Comparison of ENCODE assay signal across 11 cellular contexts in the genomic region with DNA sequence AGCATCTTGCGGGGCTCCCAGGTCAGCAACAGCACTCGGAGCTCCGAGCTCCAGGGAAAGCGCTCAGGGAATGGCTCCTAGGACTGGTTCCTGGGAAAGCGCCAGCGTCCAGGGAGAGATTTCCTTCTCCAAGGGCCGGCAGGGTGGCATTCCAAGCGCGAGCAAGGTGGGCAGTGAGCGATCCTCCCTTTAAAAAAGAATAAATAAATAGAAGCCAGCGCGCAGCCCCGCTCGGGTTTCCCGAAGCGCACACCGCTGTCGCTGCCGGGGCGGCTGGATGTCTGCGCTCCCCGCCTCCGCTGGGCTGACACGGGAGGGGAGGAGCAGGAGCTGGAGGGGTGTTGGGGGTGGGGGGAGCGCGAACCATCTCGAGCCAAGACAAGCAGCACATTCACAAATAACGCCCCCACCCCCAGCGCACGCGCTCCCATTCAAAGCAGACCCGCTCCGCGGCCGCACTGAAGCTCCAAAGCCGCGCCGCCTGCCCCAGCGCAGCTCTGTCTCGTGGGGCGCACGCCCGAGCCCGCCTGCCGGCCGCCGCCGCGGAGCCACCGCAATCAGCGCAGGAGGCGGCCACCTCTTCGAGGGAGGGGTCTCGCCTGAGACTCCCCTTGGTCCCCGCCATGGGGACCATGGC.
DNase-seq lines count a peak whose midpoint lies in the region; ATAC-seq and TF ChIP-seq lines count a peak whose summit lies in the region.
"Had no signal": no experiment of that assay in that cellular context is flagged by ENCODE, and none has a peak within 500 bp of the region (broad histone marks: within the 10 kb centered on the region; RNA-seq: fewer than 3 reads in every experiment).

No MANE protein-coding gene starts in this region.

- no peak overlapping the region for H3K4me3 Mint-ChIP-seq in activated CD8-positive, alpha-beta memory T cell treated with anti-CD3 and anti-CD28 coated beads, Interleukin-2, amount 10 ng/mL, durations not matched to agents 7 days and 5 days
- H3K4me3 Mint-ChIP-seq: T-cell had no signal

- H3K9me3 ChIP-seq in lower lobe of right lung (no peaks in the 10 kb centered on the region), thoracic aorta (no peaks in the 10 kb centered on the region)

- ATAC-seq in lower lobe of right lung: peak; percentile 14 to 57
- peak; percentile 23 for ATAC-seq in thoracic aorta (ENCODE audit: insufficient number of reproducible peaks, low FRiP score, low read depth)
- no peak for ATAC-seq in activated CD8-positive, alpha-beta memory T cell treated with anti-CD3 and anti-CD28 coated beads, Interleukin-2, amount 10 ng/mL, durations not matched to agents 7 days and 5 days
- ATAC-seq: T-cell had no signal

- H3K4me1 ChIP-seq in lower lobe of right lung (no peaks in the 10 kb centered on the region), thoracic aorta (ENCODE audit: control insufficient read depth in 1 of 2, low read depth in 2 of 2) (peaks cover 5 to 19% of the 10 kb centered on the region in 2 donors)
- H3K4me1 ChIP-seq: parathyroid adenoma had no signal

- DNase-seq in NCI-H1105 treated with DMSO at 0.1 percent for 48 hours (lab: John Stamatoyannopoulos, UW): peak; percentile 41
- DNase-seq in NCI-H1105 (lab: John Stamatoyannopoulos, UW): no peak
- peak in 5 of 10 donors; percentile 11 to 49 (median 43) for DNase-seq in dorsolateral prefrontal cortex
- peak; percentile 35 for DNase-seq in lower lobe of right lung
- peak; percentile 21 for DNase-seq in thoracic aorta (ENCODE audit: low spot score)
- no peak for DNase-seq in NCI-H128 (lab: John Stamatoyannopoulos, UW; ENCODE audit: unreplicated experiment)
- DNase-seq in activated CD8-positive, alpha-beta memory T cell treated with anti-CD3 and anti-CD28 coated beads, Interleukin-2, amount 10 ng/mL, durations not matched to agents 7 days and 5 days: no peak
- no peak for DNase-seq in Kasumi-1 (lab: John Stamatoyannopoulos, UW)
- DNase-seq: substantia nigra, T-cell had no signal

- peak overlapping the region in 2 of 59 donors; percentile 24 to 30 for H3K27ac ChIP-seq in dorsolateral prefrontal cortex
- no peak overlapping the region for H3K27ac ChIP-seq in lower lobe of right lung
- peak overlapping the region; percentile 87 to 90 for H3K27ac ChIP-seq in thoracic aorta
- H3K27ac ChIP-seq: parathyroid adenoma had no signal

- H3K27me3 Mint-ChIP-seq in activated CD8-positive, alpha-beta memory T cell treated with anti-CD3 and anti-CD28 coated beads, Interleukin-2, amount 10 ng/mL, durations not matched to agents 7 days and 5 days: peaks cover 24% of the 10 kb centered on the region

- TF ChIP-seq CTCF in dorsolateral prefrontal cortex (IDR thresholded peaks at IDR 0.05 in 54 of 56, conservative IDR thresholded peaks at IDR 0.05 in 2 of 56; ENCODE audit: low read depth in 1 of 56, partially characterized antibody in 56 of 56) (no peak), lower lobe of right lung (IDR thresholded peaks at IDR 0.05) (no peak), thoracic aorta (IDR thresholded peaks at IDR 0.05) (peak; percentile 26)

- peak overlapping the region in 57 of 59 donors; percentile 7 to 65 (median 47) for H3K4me3 ChIP-seq in dorsolateral prefrontal cortex
- peak overlapping the region; percentile 32 for H3K4me3 ChIP-seq in lower lobe of right lung
- H3K4me3 ChIP-seq in thoracic aorta: peak overlapping the region; percentile 91

- H3K27me3 ChIP-seq in dorsolateral prefrontal cortex: peaks cover 0 to 65% (median 36%) of the 10 kb centered on the region in 45 donors
- H3K27me3 ChIP-seq in lower lobe of right lung (ENCODE audit: low read depth): peaks cover 27% of the 10 kb centered on the region
- no peaks in the 10 kb centered on the region for H3K27me3 ChIP-seq in thoracic aorta (replicated peaks; ENCODE audit: insufficient read depth)

- intact Hi-C loops in dorsolateral prefrontal cortex (cut with DNase I): no loop called here
- intact Hi-C loops in lower lobe of right lung (cut with DNase I): no loop called here

- no peaks in the 10 kb centered on the region for H3K36me3 ChIP-seq in lower lobe of right lung
- H3K36me3 ChIP-seq in thoracic aorta: no peaks in the 10 kb centered on the region

- no peaks in the 10 kb centered on the region for H3K4me1 Mint-ChIP-seq in activated CD8-positive, alpha-beta memory T cell treated with anti-CD3 and anti-CD28 coated beads, Interleukin-2, amount 10 ng/mL, durations not matched to agents 7 days and 5 days
- H3K4me1 Mint-ChIP-seq: T-cell had no signal

- no peak overlapping the region for H3K27ac Mint-ChIP-seq in activated CD8-positive, alpha-beta memory T cell treated with anti-CD3 and anti-CD28 coated beads, Interleukin-2, amount 10 ng/mL, durations not matched to agents 7 days and 5 days
- H3K27ac Mint-ChIP-seq: T-cell had no signal

- H3K9me3 Mint-ChIP-seq in activated CD8-positive, alpha-beta memory T cell treated with anti-CD3 and anti-CD28 coated beads, Interleukin-2, amount 10 ng/mL, durations not matched to agents 7 days and 5 days (ENCODE audit: low read depth): no peaks in the 10 kb centered on the region

- H3K36me3 Mint-ChIP-seq in activated CD8-positive, alpha-beta memory T cell treated with anti-CD3 and anti-CD28 coated beads, Interleukin-2, amount 10 ng/mL, durations not matched to agents 7 days and 5 days: no peaks in the 10 kb centered on the region
- H3K36me3 Mint-ChIP-seq: T-cell had no signal

- CTCF ChIA-PET in activated CD8-positive, alpha-beta memory T cell treated with anti-CD3 and anti-CD28 coated beads, Interleukin-2, amount 10 ng/mL, durations not matched to agents 7 days and 5 days (lab: Charles Lee): no interaction called here

Comparison
In these comparisons a context has a peak if more than half of its experiments do, and no peak if none do; other contexts are left out.
1. DNase-seq: peak in NCI-H1105 treated with DMSO at 0.1 percent for 48 hours (single experiment), lower lobe of right lung (single experiment) and thoracic aorta (single experiment); none in NCI-H1105 (single experiment), NCI-H128 (single experiment), activated CD8-positive, alpha-beta memory T cell treated with anti-CD3 and anti-CD28 coated beads, Interleukin-2, amount 10 ng/mL, durations not matched to agents 7 days and 5 days (single experiment) and Kasumi-1 (0 of 2).
2. H3K4me3 ChIP-seq: peak in every context shown above with its lines; median percentile 91 in thoracic aorta; 47 in dorsolateral prefrontal cortex; 32 in lower lobe of right lung.